In the genomic region with DNA sequence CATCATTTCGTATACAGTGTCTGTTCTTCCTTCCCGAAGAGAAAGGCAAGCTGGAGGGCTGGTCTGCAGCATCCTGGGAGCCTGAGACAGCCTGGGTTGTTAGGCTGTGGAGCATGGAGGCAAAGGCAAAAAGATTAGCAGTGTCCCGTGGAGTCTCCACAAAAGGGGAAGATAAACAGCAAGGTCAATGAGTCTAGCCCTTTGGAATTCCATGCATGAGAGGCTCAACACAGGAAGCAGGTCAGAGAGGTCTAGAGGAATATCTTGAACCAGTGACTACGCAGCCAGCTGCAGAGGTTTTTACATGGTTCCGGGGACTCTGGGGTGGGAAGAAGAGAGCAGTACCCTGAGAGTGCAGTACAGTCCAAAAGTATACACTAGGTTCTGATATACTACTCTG, we compare ENCODE assay signal across 15 cellular contexts. TPM values are rescaled to one million over a fixed set of nuclear protein-coding genes. Genes with fewer than 3 reads are reported as not detected.
DNase-seq lines count a peak whose midpoint lies in the region; ATAC-seq and TF ChIP-seq lines count a peak whose summit lies in the region.
"Had no signal": no experiment of that assay in that cellular context is flagged by ENCODE, and none has a peak within 500 bp of the region (broad histone marks: within the 10 kb centered on the region; RNA-seq: fewer than 3 reads in every experiment).

No MANE protein-coding gene starts in this region.

- dilution Hi-C loops in mammary epithelial cell (cut with HindIII; ENCODE audit: low sequenced_read_pairs), result no loop called here

- H2AFZ ChIP-seq in mammary epithelial cell (ENCODE audit: low read depth, low read length), result no peak overlapping the region

- no peak for TF ChIP-seq POLR2A in spleen (IDR thresholded peaks at IDR 0.05)

- no peaks in the 10 kb centered on the region for H4K20me1 ChIP-seq in mammary epithelial cell (ENCODE audit: insufficient read depth, low read length)

- in situ Hi-C loops in mammary epithelial cell (cut with MboI; ENCODE audit: low sequenced_read_pairs in 2 of 2), result no loop called here

- intact Hi-C loops in mammary epithelial cell (cut with micrococcal nuclease) (no loop called here), spleen (cut with DNase I; ENCODE audit: low total_unique reads) (no loop called here), aorta (cut with DNase I) (no loop called here)

- no peak overlapping the region for H3K27ac ChIP-seq in mammary epithelial cell (ENCODE audit: insufficient read depth, low read depth, low read length)
- no peak overlapping the region for H3K27ac ChIP-seq in spleen
- H3K27ac ChIP-seq in aorta (ENCODE audit: low read depth in 1 of 2, low read length in 2 of 2), result no peak overlapping the region

- no TSS peak for BruUV-seq in mammary epithelial cell (replicated peaks; lab: Mats Ljungman, UMichigan)

- H3K4me3 ChIP-seq in mammary epithelial cell (replicated peaks in 1 of 3; ENCODE audit: insufficient read depth in 1 of 3, low read depth in 2 of 3, low read length in 3 of 3) (no peak overlapping the region), kidney epithelial cell (ENCODE audit: low read depth, low read length) (no peak overlapping the region), spleen (no peak overlapping the region), aorta (ENCODE audit: low read length in 2 of 2) (no peak overlapping the region)
- H3K4me3 ChIP-seq: mucosa of descending colon had no signal

- DNase-seq in AG08396 (ENCODE audit: low spot score) (peak; percentile 40), HT1080 (ENCODE audit: low read depth) (peak; percentile 59), mammary epithelial cell (peak; percentile 1), kidney epithelial cell (ENCODE audit: low read depth) (peak; percentile 47), spleen (no peak), SKM-1 treated with dmso at 0.1 percent for 144 hours (lab: John Stamatoyannopoulos, UW; ENCODE audit: unreplicated experiment) (no peak), aorta (no peak), NCI-H526 (lab: John Stamatoyannopoulos, UW) (no peak)
- DNase-seq: activated CD8-positive, alpha-beta memory T cell treated with anti-CD3 and anti-CD28 coated beads, Interleukin-2, amount 50 U/mL, for 4 hours; amygdala; C1 segment of cervical spinal cord; foreskin melanocyte; mucosa of descending colon; NCI-H1417 treated with DMSO at 0.1 percent for 48 hours; T1000 had no signal

- H3K27me3 ChIP-seq in mammary epithelial cell (ENCODE audit: insufficient read depth, low read length), result no peaks in the 10 kb centered on the region
- no peaks in the 10 kb centered on the region for H3K27me3 ChIP-seq in kidney epithelial cell (ENCODE audit: control insufficient read depth, insufficient read depth, low read length)
- H3K27me3 ChIP-seq in spleen (replicated peaks in 1 of 7), result no peaks in the 10 kb centered on the region
- no peaks in the 10 kb centered on the region for H3K27me3 ChIP-seq in aorta (ENCODE audit: control insufficient read depth in 1 of 2, insufficient read depth in 2 of 2, low read length in 1 of 2)

- H3K4me2 ChIP-seq in mammary epithelial cell (ENCODE audit: insufficient read depth, low read depth, low read length), result no peak overlapping the region

- 77% methylated on average over 5 of the region's 5 CpGs for WGBS in mammary epithelial cell (ENCODE audit: low coverage, missing lambda C conversion rate)
- WGBS in spleen, 5 donors, result 58 to 79% (median 64%) methylated on average over 5 of the region's 5 CpGs
- WGBS in aorta, 2 donors, result 26 to 33% methylated on average over 5 of the region's 5 CpGs

- TF ChIP-seq CTCF in mammary epithelial cell (conservative IDR thresholded peaks at IDR 0.05 in 1 of 2, IDR thresholded peaks at IDR 0.05 in 1 of 2; ENCODE audit: extremely low read depth in 1 of 2, insufficient read depth in 1 of 2, low read depth in 1 of 2, low read length in 2 of 2) (no peak), kidney epithelial cell (IDR thresholded peaks at IDR 0.05; ENCODE audit: insufficient read depth, low read length, poor library complexity, severe bottlenecking) (no peak), spleen (IDR thresholded peaks at IDR 0.05 in 8 of 11, conservative IDR thresholded peaks at IDR 0.05 in 3 of 11) (no peak)

- CTCF ChIA-PET in mammary epithelial cell (lab: Charles Lee; ENCODE audit: low non-redundant PET), result no interaction called here

- H3K9me3 ChIP-seq in mammary epithelial cell (replicated peaks; ENCODE audit: insufficient read depth, low read length) (no peaks in the 10 kb centered on the region), spleen (no peaks in the 10 kb centered on the region), aorta (ENCODE audit: control insufficient read depth, low read length) (no peaks in the 10 kb centered on the region)
- H3K9me3 ChIP-seq: mucosa of descending colon had no signal

- H3K9ac ChIP-seq in mammary epithelial cell (ENCODE audit: insufficient read depth, low read length), result no peak overlapping the region

- no peak for ATAC-seq in aorta (ENCODE audit: low FRiP score)
- ATAC-seq: mucosa of descending colon had no signal

- H3K36me3 ChIP-seq in mammary epithelial cell (ENCODE audit: insufficient read depth, low read length), result no peaks in the 10 kb centered on the region
- H3K36me3 ChIP-seq in kidney epithelial cell (ENCODE audit: control insufficient read depth, insufficient read depth, low read length), result no peaks in the 10 kb centered on the region
- no peaks in the 10 kb centered on the region for H3K36me3 ChIP-seq in spleen
- no peaks in the 10 kb centered on the region for H3K36me3 ChIP-seq in aorta (ENCODE audit: control insufficient read depth in 1 of 2, insufficient read depth in 2 of 2, low read length in 1 of 2)

- H3K4me1 ChIP-seq in mammary epithelial cell (ENCODE audit: insufficient read depth, low read length) (peaks cover 3% of the 10 kb centered on the region), spleen (no peaks in the 10 kb centered on the region), aorta (ENCODE audit: control insufficient read depth in 1 of 2, insufficient read depth in 2 of 2, low read length in 2 of 2) (no peaks in the 10 kb centered on the region)

- no peaks in the 10 kb centered on the region for H3K79me2 ChIP-seq in mammary epithelial cell (ENCODE audit: insufficient read depth, low read length)

RNA-seq across cellular contexts. Expression of gene MCF2, which starts 12.2 kb away (rescaled TPM):
- 0.26 and 0.43 TPM in 2 replicates for total RNA-seq in HT1080 (2014; rRNA removed; shearing (Covaris generic))
- polyA plus RNA-seq in HT1080 (2015; cell fraction: cytosol; rRNA removed), result 0.24 and 0.32 TPM in 2 replicates
- 0.38 and 0.91 TPM in 2 replicates for polyA plus RNA-seq in HT1080 (2015; cell fraction: nucleus; rRNA removed)
- total RNA-seq in mammary epithelial cell (under 1 TPM; 0.09 to 0.17 TPM), kidney epithelial cell (not detected in 2 replicates), spleen (1 to 10 TPM in 4 of 7 donors, under 1 TPM in 3; 0.51 to 3.7 (median 1.1) TPM), aorta (1 to 10 TPM in 1 of 2 donors, under 1 TPM in 1; 0.97 to 1.1 TPM)
- polyA plus RNA-seq in mammary epithelial cell (0.15 TPM), spleen (1 to 10 TPM in 1 of 3 donors, under 1 TPM in 2; 0.79 to 2.6 (median 1.00) TPM), aorta (1 to 10 TPM; 1.6 to 2.3 TPM)
- polyA minus RNA-seq in mammary epithelial cell, result not detected

Comparison
In these comparisons a context has a peak if more than half of its experiments do, and no peak if none do; other contexts are left out.
1. DNase-seq: peak in AG08396 (single experiment), HT1080 (single experiment), mammary epithelial cell (single experiment) and kidney epithelial cell (single experiment); none in spleen (single experiment), SKM-1 treated with dmso at 0.1 percent for 144 hours (single experiment), aorta (0 of 2) and NCI-H526 (0 of 2).